Comparison of ENCODE assay signal across 9 cellular contexts in the genomic region with DNA sequence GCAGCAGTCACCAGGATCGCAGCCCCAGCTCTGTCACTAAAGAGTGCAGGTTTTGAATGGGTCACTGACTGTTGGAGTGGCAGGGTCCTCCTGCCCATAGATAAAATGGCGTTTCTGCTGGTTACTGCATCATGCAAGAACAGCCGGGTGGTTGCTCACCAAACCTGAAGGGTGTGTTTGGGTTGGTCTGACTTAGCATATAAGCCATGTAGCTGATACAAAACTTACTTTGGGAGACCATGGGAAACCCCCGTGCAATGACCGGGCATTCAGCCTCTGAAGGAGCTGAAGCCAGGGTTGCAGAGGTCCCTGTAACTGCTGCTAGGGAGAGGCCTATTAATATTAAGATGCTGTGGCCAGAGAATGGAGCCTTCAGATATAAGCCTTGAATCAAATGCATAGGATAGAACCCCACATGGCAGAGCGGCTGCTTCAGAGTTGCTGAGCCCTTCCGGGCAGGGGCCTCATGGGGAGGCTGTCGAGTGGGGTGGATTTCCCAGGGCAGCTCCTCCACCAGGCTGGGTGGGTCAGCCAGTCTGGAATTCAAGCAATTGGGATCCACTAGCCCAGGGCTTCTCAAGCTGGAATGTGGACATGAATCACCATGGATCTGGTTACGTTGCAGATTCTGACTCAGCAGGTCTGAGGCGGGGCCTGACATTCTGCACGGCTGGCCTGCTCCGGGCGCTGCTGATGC.
DNase-seq lines count a peak whose midpoint lies in the region; ATAC-seq and TF ChIP-seq lines count a peak whose summit lies in the region.
"Had no signal": no experiment of that assay in that cellular context is flagged by ENCODE, and none has a peak within 500 bp of the region (broad histone marks: within the 10 kb centered on the region; RNA-seq: fewer than 3 reads in every experiment).

No MANE protein-coding gene starts in this region.

- no peaks in the 10 kb centered on the region for H3K4me1 Mint-ChIP-seq in activated naive CD4-positive, alpha-beta T cell treated with anti-CD3 and anti-CD28 coated beads for 36 hours (ENCODE audit: low read depth)

- H3K9me3 Mint-ChIP-seq in activated naive CD4-positive, alpha-beta T cell treated with anti-CD3 and anti-CD28 coated beads for 36 hours = peaks cover 4% of the 10 kb centered on the region

- H3K27ac ChIP-seq in HEK293 (ENCODE audit: extremely low read depth, low read depth, low read length) (no peak overlapping the region), foreskin keratinocyte (no peak overlapping the region), spleen (no peak overlapping the region), dorsolateral prefrontal cortex (no peak overlapping the region)

- no peaks in the 10 kb centered on the region for H3K27me3 Mint-ChIP-seq in activated naive CD4-positive, alpha-beta T cell treated with anti-CD3 and anti-CD28 coated beads for 36 hours (ENCODE audit: low read depth)

- WGBS in spleen, 5 donors = 87 to 92% (median 90%) methylated on average over 6 to 13 of the region's 13 CpGs

- H3K36me3 ChIP-seq in HEK293 (ENCODE audit: control insufficient read depth in 2 of 2, insufficient read depth in 1 of 2, low read length in 2 of 2) = no peaks in the 10 kb centered on the region
- no peaks in the 10 kb centered on the region for H3K36me3 ChIP-seq in spleen

- H3K4me3 Mint-ChIP-seq in activated naive CD4-positive, alpha-beta T cell treated with anti-CD3 and anti-CD28 coated beads for 36 hours = no peak overlapping the region
- H3K4me3 Mint-ChIP-seq: activated T-cell treated with anti-CD3 and anti-CD28 coated beads, Interleukin-2, amount 50 U/mL, for 72 hours had no signal

- no peak for TF ChIP-seq POLR2A in spleen (IDR thresholded peaks at IDR 0.05)

- ATAC-seq in foreskin keratinocyte = peak; percentile 98
- ATAC-seq in GM21423 (IDR thresholded peaks at IDR 0.05; ENCODE audit: unreplicated experiment) = no peak
- ATAC-seq: activated T-cell treated with anti-CD3 and anti-CD28 coated beads, Interleukin-2, amount 50 U/mL, for 72 hours had no signal

- H3K9me3 ChIP-seq in HEK293 (ENCODE audit: control insufficient read depth, insufficient read depth, low read depth, low read length) (no peaks in the 10 kb centered on the region), spleen (peaks cover 0 to 8% (median 0%) of the 10 kb centered on the region in 8 donors)

- intact Hi-C loops in spleen (cut with DNase I; ENCODE audit: low total_unique reads) = no loop called here
- intact Hi-C loops in dorsolateral prefrontal cortex (cut with DNase I) = no loop called here
- intact Hi-C loops in activated naive CD4-positive, alpha-beta T cell treated with anti-CD3 and anti-CD28 coated beads for 36 hours (cut with micrococcal nuclease) = no loop called here

- no peaks in the 10 kb centered on the region for H3K4me1 ChIP-seq in HEK293 (ENCODE audit: control insufficient read depth, insufficient read depth, low read length)
- peaks cover 21% of the 10 kb centered on the region for H3K4me1 ChIP-seq in foreskin keratinocyte
- no peaks in the 10 kb centered on the region for H3K4me1 ChIP-seq in spleen

- no peak for TF ChIP-seq CTCF in HEK293 (tag by site-specific recombination; IDR thresholded peaks at IDR 0.05)
- TF ChIP-seq CTCF in foreskin keratinocyte (conservative IDR thresholded peaks at IDR 0.05) = peak; percentile 38
- TF ChIP-seq CTCF in spleen (IDR thresholded peaks at IDR 0.05 in 8 of 11, conservative IDR thresholded peaks at IDR 0.05 in 3 of 11) = no peak
- TF ChIP-seq CTCF in dorsolateral prefrontal cortex (IDR thresholded peaks at IDR 0.05 in 54 of 56, conservative IDR thresholded peaks at IDR 0.05 in 2 of 56; ENCODE audit: low read depth in 1 of 56, partially characterized antibody in 56 of 56) = no peak

- CTCF ChIA-PET in HEK293 (lab: Yijun Ruan, JAX) = interaction anchor here (0.6 kb wide), 1 partner anchor 224 kb away, joined by 3 read pairs; no protein-coding TSS in a partner anchor
- CTCF ChIA-PET in activated naive CD4-positive, alpha-beta T cell treated with anti-CD3 and anti-CD28 coated beads for 36 hours (lab: Charles Lee) = no interaction called here

- H3K36me3 Mint-ChIP-seq in activated naive CD4-positive, alpha-beta T cell treated with anti-CD3 and anti-CD28 coated beads for 36 hours (ENCODE audit: low read depth) = no peaks in the 10 kb centered on the region

- no peak overlapping the region for H3K4me3 ChIP-seq in HEK293 (ENCODE audit: low read depth, low read length)
- H3K4me3 ChIP-seq in spleen = no peak overlapping the region
- no peak overlapping the region for H3K4me3 ChIP-seq in dorsolateral prefrontal cortex

- H3K27me3 ChIP-seq in foreskin keratinocyte (no peaks in the 10 kb centered on the region), spleen (replicated peaks in 1 of 7) (peaks cover 0 to 9% (median 0%) of the 10 kb centered on the region in 7 donors), dorsolateral prefrontal cortex (peaks cover 0 to 5% (median 0%) of the 10 kb centered on the region in 45 donors)

- DNase-seq in T1000 (lab: John Stamatoyannopoulos, UW) = peak; percentile 87
- DNase-seq in foreskin keratinocyte = peak; percentile 84 to 93
- DNase-seq in spleen = peak; percentile 54
- DNase-seq in dorsolateral prefrontal cortex = no peak
- DNase-seq in activated naive CD4-positive, alpha-beta T cell treated with anti-CD3 and anti-CD28 coated beads for 36 hours = no peak
- DNase-seq: activated T-cell treated with anti-CD3 and anti-CD28 coated beads, Interleukin-2, amount 50 U/mL, for 72 hours; SHP77 treated with DMSO at 0.1 percent for 48 hours had no signal

- H3K27ac Mint-ChIP-seq in activated naive CD4-positive, alpha-beta T cell treated with anti-CD3 and anti-CD28 coated beads for 36 hours = no peak overlapping the region
- H3K27ac Mint-ChIP-seq: activated T-cell treated with anti-CD3 and anti-CD28 coated beads, Interleukin-2, amount 50 U/mL, for 72 hours had no signal

- POLR2A ChIA-PET in HEK293 (lab: Yijun Ruan, JAX) = no interaction called here

TF ChIP-seq in HEK293, 187 proteins besides CTCF, POLR2A, EP300 and RAD21:
- TF ChIP-seq ZNF596 (tag by site-specific recombination; IDR thresholded peaks at IDR 0.05) (no peak), KLF7 (tag by site-specific recombination; IDR thresholded peaks at IDR 0.05; ENCODE audit: borderline replicate concordance) (no peak), ZNF114 (tag by site-specific recombination; IDR thresholded peaks at IDR 0.05) (no peak), ZNF600 (tag by site-specific recombination; IDR thresholded peaks at IDR 0.05) (peak; percentile 88), ZNF514 (tag by site-specific recombination; IDR thresholded peaks at IDR 0.05) (no peak), ZNF629 (tag by site-specific recombination; IDR thresholded peaks at IDR 0.05) (0 out of 2 replicates have a peak, but pooled peaks have one; percentile 50), WT1 (tag by site-specific recombination; IDR thresholded peaks at IDR 0.05) (no peak), GLI2 (tag by site-specific recombination; IDR thresholded peaks at IDR 0.05; ENCODE audit: borderline replicate concordance, low read depth) (no peak), IKZF3 (tag by site-specific recombination; IDR thresholded peaks at IDR 0.05) (no peak), ZNF10 (tag by site-specific recombination; IDR thresholded peaks at IDR 0.05) (0 out of 2 replicates have a peak, but pooled peaks have one; percentile 12), ZFP3 (tag by site-specific recombination; IDR thresholded peaks at IDR 0.05; ENCODE audit: low read depth) (no peak), ZNF23 (tag by site-specific recombination; IDR thresholded peaks at IDR 0.05; ENCODE audit: borderline replicate concordance) (no peak)
- TF ChIP-seq, protein P1, sequence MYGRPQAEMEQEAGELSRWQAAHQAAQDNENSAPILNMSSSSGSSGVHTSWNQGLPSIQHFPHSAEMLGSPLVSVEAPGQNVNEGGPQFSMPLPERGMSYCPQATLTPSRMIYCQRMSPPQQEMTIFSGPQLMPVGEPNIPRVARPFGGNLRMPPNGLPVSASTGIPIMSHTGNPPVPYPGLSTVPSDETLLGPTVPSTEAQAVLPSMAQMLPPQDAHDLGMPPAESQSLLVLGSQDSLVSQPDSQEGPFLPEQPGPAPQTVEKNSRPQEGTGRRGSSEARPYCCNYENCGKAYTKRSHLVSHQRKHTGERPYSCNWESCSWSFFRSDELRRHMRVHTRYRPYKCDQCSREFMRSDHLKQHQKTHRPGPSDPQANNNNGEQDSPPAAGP (tag by site-specific recombination; IDR thresholded peaks at IDR 0.05) = peak; percentile 64
TF ChIP-seq in HEK293: peak in this region for 4.

Comparison
In these comparisons a context has a peak if more than half of its experiments do, and no peak if none do; other contexts are left out.
1. DNase-seq: peak in T1000 (single experiment), foreskin keratinocyte (2 of 2) and spleen (single experiment); none in dorsolateral prefrontal cortex (0 of 10) and activated naive CD4-positive, alpha-beta T cell treated with anti-CD3 and anti-CD28 coated beads for 36 hours (single experiment).